ENCODE assay signal across 26 cellular contexts in the genomic region with DNA sequence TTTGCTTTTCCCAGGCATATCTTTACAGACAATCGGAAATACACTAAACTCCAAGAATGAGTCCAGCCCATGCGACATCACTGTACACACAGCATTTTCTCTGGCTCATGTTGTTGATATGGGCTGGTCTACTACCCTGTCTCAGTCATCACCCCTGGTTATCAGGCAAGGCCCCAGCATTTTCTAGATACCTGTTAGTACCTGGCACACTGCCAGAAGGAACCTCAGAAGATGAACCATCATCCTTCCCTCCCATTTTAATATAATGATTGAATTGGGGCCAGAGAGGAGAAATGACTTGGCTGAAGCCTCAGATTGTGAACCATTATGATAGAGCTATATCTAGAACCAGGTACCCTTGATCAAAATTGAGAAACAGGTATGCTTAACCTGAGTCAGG.
A peak's percentile ranks its signal among the peaks of the same experiment; 100 is the strongest.
DNase-seq lines count a peak whose midpoint lies in the region; ATAC-seq, FAIRE-seq and TF ChIP-seq lines count a peak whose summit lies in the region.
"Had no signal": no experiment of that assay in that cellular context is flagged by ENCODE, and none has a peak within 500 bp of the region (broad histone marks: within the 10 kb centered on the region; RNA-seq: fewer than 3 reads in every experiment).

No MANE protein-coding gene starts in this region.

- H3K27me3 ChIP-seq in HepG2 (ENCODE audit: control insufficient read depth in 1 of 2, insufficient read depth in 2 of 2, low read length in 2 of 2) (no peaks in the 10 kb centered on the region), right lobe of liver (no peaks in the 10 kb centered on the region), bronchial epithelial cell (ENCODE audit: control insufficient read depth, insufficient read depth, low read length) (no peaks in the 10 kb centered on the region), hepatocyte (no peaks in the 10 kb centered on the region)
- H3K27me3 ChIP-seq: BE2C; BLaER1 treated with 17β-estradiol and CSF1 and Interleukin-3, amounts not matched to agents 10 nM and 100 nM had no signal

- DNase-seq in HepG2 (ENCODE audit: low spot score), result no peak
- DNase-seq in right lobe of liver, result no peak
- DNase-seq in bronchial epithelial cell (ENCODE audit: low read depth), result no peak
- peak; percentile 15 for DNase-seq in hepatocyte (ENCODE audit: low spot score)
- no peak for DNase-seq in NK-92 treated with Interleukin-12 subunit alpha and Interleukin-12 subunit beta, amount 100 ng/mL, for 24 hours (lab: John Stamatoyannopoulos, UW)
- DNase-seq: 8988T; ACHN; AML-193; BE2C; CD4-positive, alpha-beta T cell; CD8-positive, alpha-beta memory T cell; DMS 273 treated with DMSO at 0.1 percent for 48 hours; DMS79; EL; GDM1; GM23248; H7; HCEC 1CT had no signal

- no peaks in the 10 kb centered on the region for H3K36me3 ChIP-seq in HepG2 (replicated peaks in 1 of 2; ENCODE audit: control insufficient read depth in 1 of 2, insufficient read depth in 2 of 2, low read length in 2 of 2)
- no peaks in the 10 kb centered on the region for H3K36me3 ChIP-seq in right lobe of liver
- no peaks in the 10 kb centered on the region for H3K36me3 ChIP-seq in bronchial epithelial cell (ENCODE audit: control insufficient read depth, insufficient read depth, low read length)
- H3K36me3 ChIP-seq in hepatocyte (replicated peaks; ENCODE audit: insufficient read depth, low read depth), result no peaks in the 10 kb centered on the region
- H3K36me3 ChIP-seq: BE2C; BLaER1 treated with 17β-estradiol and CSF1 and Interleukin-3, amounts not matched to agents 10 nM and 100 nM had no signal

- TF ChIP-seq RAD21 in HepG2 (CRISPR knock-in tag; IDR thresholded peaks at IDR 0.05), result no peak

- no peak for TF ChIP-seq CTCF in HepG2 (CRISPR knock-in tag; IDR thresholded peaks at IDR 0.05)
- TF ChIP-seq CTCF in right lobe of liver (IDR thresholded peaks at IDR 0.05), result no peak
- TF ChIP-seq CTCF in bronchial epithelial cell (IDR thresholded peaks at IDR 0.05; ENCODE audit: insufficient read depth, low read length, severe bottlenecking), result no peak
- no peak for TF ChIP-seq CTCF in hepatocyte (IDR thresholded peaks at IDR 0.05; ENCODE audit: poor library complexity)

- H3K4me1 ChIP-seq in HepG2 (ENCODE audit: insufficient read depth, low read length) (no peaks in the 10 kb centered on the region), right lobe of liver (no peaks in the 10 kb centered on the region), hepatocyte (ENCODE audit: insufficient read depth) (peaks cover 4% of the 10 kb centered on the region)
- H3K4me1 ChIP-seq: A549; BE2C; BLaER1 treated with 17β-estradiol and CSF1 and Interleukin-3, amounts not matched to agents 10 nM and 100 nM had no signal

- TF ChIP-seq POLR2A in HepG2 (IDR thresholded peaks at IDR 0.05; ENCODE audit: insufficient read depth in 1 of 2, low read depth in 2 of 2, low read length in 2 of 2), result no peak
- no peak for TF ChIP-seq POLR2A in right lobe of liver (IDR thresholded peaks at IDR 0.05)

- POLR2A ChIA-PET in HepG2 (lab: Yijun Ruan, JAX), result no interaction called here

- intact Hi-C loops in HepG2 (cut with micrococcal nuclease; ENCODE audit: unreplicated experiment) (no loop called here), right lobe of liver (cut with DNase I) (no loop called here)

- in situ Hi-C loops in HepG2 (cut with HindIII; ENCODE audit: extremely low pct_ligation_motif_present, low pct_unique_long_range_greater_than_20kb), result no loop called here

- H3K79me2 ChIP-seq in HepG2 (ENCODE audit: insufficient read depth, low read length) (no peaks in the 10 kb centered on the region), hepatocyte (no peaks in the 10 kb centered on the region)

- TF ChIP-seq EP300 in HepG2 (IDR thresholded peaks at IDR 0.05; ENCODE audit: low read depth in 2 of 2, low read length in 2 of 2) (no peak), HepG2 (CRISPR knock-in tag; IDR thresholded peaks at IDR 0.05; ENCODE audit: borderline replicate concordance) (no peak)

- H2AFZ ChIP-seq in HepG2 (ENCODE audit: low read length) (no peak overlapping the region), hepatocyte (no peak overlapping the region)
- H2AFZ ChIP-seq: GM23248 had no signal

- H3K4me3 ChIP-seq in HepG2 (replicated peaks in 1 of 3; ENCODE audit: insufficient read depth in 1 of 3, low read depth in 2 of 3, low read length in 3 of 3) (no peak overlapping the region), right lobe of liver (no peak overlapping the region), bronchial epithelial cell (ENCODE audit: low read depth, low read length) (no peak overlapping the region), hepatocyte (no peak overlapping the region)
- H3K4me3 ChIP-seq: A549; BLaER1 treated with 17β-estradiol and CSF1 and Interleukin-3, amounts not matched to agents 10 nM and 100 nM; GM12878; GM23248 had no signal

- no peak for ATAC-seq in HepG2
- ATAC-seq in right lobe of liver, result no peak
- ATAC-seq in HG03175 (IDR thresholded peaks at IDR 0.05; ENCODE audit: unreplicated experiment), result no peak
- ATAC-seq in HG02970 (IDR thresholded peaks at IDR 0.05; ENCODE audit: low FRiP score, unreplicated experiment), result no peak
- ATAC-seq: A549, GM12878 had no signal

- no TSS peak for BruUV-seq in HepG2 (replicated peaks; lab: Mats Ljungman, UMichigan)

- no peak overlapping the region for H3K27ac ChIP-seq in HepG2 (ENCODE audit: extremely low read length, insufficient read depth, low read length)
- H3K27ac ChIP-seq in right lobe of liver, result no peak overlapping the region
- H3K27ac ChIP-seq in hepatocyte, result no peak overlapping the region
- H3K27ac ChIP-seq: A549; BLaER1 treated with 17β-estradiol and CSF1 and Interleukin-3, amounts not matched to agents 10 nM and 100 nM; GM23248 had no signal

- H3K9me2 ChIP-seq in hepatocyte (replicated peaks; ENCODE audit: insufficient read depth), result no peaks in the 10 kb centered on the region

- no peaks in the 10 kb centered on the region for H4K20me1 ChIP-seq in HepG2 (ENCODE audit: insufficient read depth, low read length)
- H4K20me1 ChIP-seq in hepatocyte (ENCODE audit: insufficient read depth, poor library complexity, severe bottlenecking), result no peaks in the 10 kb centered on the region
- H4K20me1 ChIP-seq: BLaER1 treated with 17β-estradiol and CSF1 and Interleukin-3, amounts not matched to agents 10 nM and 100 nM had no signal

- CTCF ChIA-PET in HepG2 (lab: Yijun Ruan, JAX; ENCODE audit: low intra/inter-chr PET ratio, low total read pairs), result no interaction called here

- H3K4me2 ChIP-seq in HepG2 (ENCODE audit: low read depth, low read length) (no peak overlapping the region), hepatocyte (no peak overlapping the region)
- H3K4me2 ChIP-seq: A549; BLaER1 treated with 17β-estradiol and CSF1 and Interleukin-3, amounts not matched to agents 10 nM and 100 nM had no signal

- H3K9me3 ChIP-seq in HepG2 (ENCODE audit: low read length) (peaks cover 82% of the 10 kb centered on the region), right lobe of liver (no peaks in the 10 kb centered on the region), hepatocyte (ENCODE audit: low read depth) (no peaks in the 10 kb centered on the region)
- H3K9me3 ChIP-seq: A549; BE2C; BLaER1 treated with 17β-estradiol and CSF1 and Interleukin-3, amounts not matched to agents 10 nM and 100 nM had no signal

- 0% methylated on average over 2 of the region's 2 CpGs for WGBS in HepG2 (ENCODE audit: low lambda C conversion rate)
- WGBS in right lobe of liver (ENCODE audit: insufficient coverage, low coverage, low lambda C conversion rate, missing lambda C conversion rate), result 61% methylated on average over 2 of the region's 2 CpGs
- WGBS in hepatocyte (ENCODE audit: low lambda C conversion rate, missing lambda C conversion rate), result 53% methylated on average over 2 of the region's 2 CpGs

- H3K9ac ChIP-seq in HepG2 (ENCODE audit: insufficient read depth, low read depth, low read length), result no peak overlapping the region
- H3K9ac ChIP-seq: BLaER1 treated with 17β-estradiol and CSF1 and Interleukin-3, amounts not matched to agents 10 nM and 100 nM; GM23248 had no signal

- FAIRE-seq in HepG2 (lab: Jason Lieb, UNC) (no peak), bronchial epithelial cell (lab: Jason Lieb, UNC) (peak; percentile 7)
- FAIRE-seq: A549, D721Med, GM12878, GM19239, H1 had no signal

TF ChIP-seq in HepG2, 621 proteins besides CTCF, POLR2A, EP300 and RAD21:
- peak; percentile 73; the same call in 1 of the 2 replicates for TF ChIP-seq LCORL (IDR thresholded peaks at IDR 0.05)
- TF ChIP-seq LCORL (CRISPR knock-in tag; IDR thresholded peaks at IDR 0.05), result no peak
- TF ChIP-seq ZNF124 (CRISPR knock-in tag; IDR thresholded peaks at IDR 0.05), result no peak
TF ChIP-seq in HepG2: peak in this region for 1.
